ENCODE assay signal across 35 cellular contexts in genomic region chrX:113545040-113545439, GRCh38.
"Had no signal": no experiment of that assay in that cellular context is flagged by ENCODE, and none has a peak within 500 bp of the region (broad histone marks: within the 10 kb centered on the region; RNA-seq: fewer than 3 reads in every experiment).

No MANE protein-coding gene starts in this region.

- H3K4me3 ChIP-seq: coronary artery, dorsolateral prefrontal cortex, esophagus muscularis mucosa, gastrocnemius medialis, heart left ventricle had no signal

- H3K36me3 ChIP-seq: brain microvascular endothelial cell, esophagus muscularis mucosa, gastrocnemius medialis, heart left ventricle, WERI-Rb-1 had no signal

- H3K36me3 Mint-ChIP-seq: activated CD4-positive, alpha-beta memory T cell treated with anti-CD3 and anti-CD28 coated beads for 36 hours; activated CD8-positive, alpha-beta memory T cell treated with anti-CD3 and anti-CD28 coated beads, Interleukin-2, amount 10 ng/mL, durations not matched to agents 7 days and 5 days; activated naive CD4-positive, alpha-beta T cell treated with anti-CD3 and anti-CD28 coated beads, Interleukin-2, amount 10 ng/mL, durations not matched to agents 7 days and 5 days; activated naive CD4-positive, alpha-beta T cell treated with anti-CD3 and anti-CD28 coated beads, Interleukin-2, amount 50 U/mL, for 72 hours; activated naive CD8-positive, alpha-beta T cell treated with anti-CD3 and anti-CD28 coated beads, Interleukin-2, amount 10 ng/mL, durations not matched to agents 7 days and 5 days had no signal

- H3K27ac ChIP-seq: brain microvascular endothelial cell, coronary artery, dorsolateral prefrontal cortex, esophagus muscularis mucosa, gastrocnemius medialis, heart left ventricle, WERI-Rb-1 had no signal

- H3K4me3 Mint-ChIP-seq: activated B cell treated with CpG ODN at 0.5 μM for 24 hours; activated CD4-positive, alpha-beta memory T cell treated with anti-CD3 and anti-CD28 coated beads for 36 hours; activated CD8-positive, alpha-beta memory T cell treated with anti-CD3 and anti-CD28 coated beads, Interleukin-2, amount 10 ng/mL, durations not matched to agents 7 days and 5 days; activated CD8-positive, alpha-beta T cell treated with anti-CD3 and anti-CD28 coated beads, Interleukin-2, amount 10 ng/mL, durations not matched to agents 7 days and 5 days; activated naive CD4-positive, alpha-beta T cell treated with anti-CD3 and anti-CD28 coated beads, Interleukin-2, amount 10 ng/mL, durations not matched to agents 7 days and 5 days; activated naive CD8-positive, alpha-beta T cell treated with anti-CD3 and anti-CD28 coated beads, Interleukin-2, amount 10 ng/mL, durations not matched to agents 7 days and 5 days; activated T-helper 1 cell treated with anti-CD3 and anti-CD28 coated beads, Interleukin-12 subunit alpha, Interleukin-12 subunit beta, Interleukin-2, Interleukin-4 antibody, amounts not matched to agents 30 ng/mL and 10 ng/mL and 1 ng/mL, durations not matched to agents 14 hours and 24 hours and 36 hours; central memory CD8-positive, alpha-beta T cell; dendritic cell treated with granulocyte-macrophage colony-stimulating factor and Interleukin-4, amounts not matched to agents 40 ng/mL and 50 ng/mL, for 4 days; endodermal cell; T-helper 17 cell; T-helper 2 cell treated with Interferon-gamma antibody and Interleukin-4, amounts not matched to agents 5 μg/mL and 100 μg/mL, for 36 hours had no signal

- H3K4me1 ChIP-seq: esophagus muscularis mucosa, gastrocnemius medialis, heart left ventricle had no signal

- H3K9me3 Mint-ChIP-seq: activated B cell treated with CpG ODN at 0.5 μM for 24 hours; activated naive CD4-positive, alpha-beta T cell treated with anti-CD3 and anti-CD28 coated beads, Interleukin-2, amount 50 U/mL, for 72 hours; activated naive CD8-positive, alpha-beta T cell treated with anti-CD3 and anti-CD28 coated beads, Interleukin-2, amount 10 ng/mL, durations not matched to agents 7 days and 5 days; activated T-helper 2 cell treated with anti-CD3 and anti-CD28 coated beads, Interferon-gamma antibody, Interleukin-2, Interleukin-4, amounts not matched to agents 10 μg/mL and 5 μg/mL and 100 μg/mL, durations not matched to agents 14 hours and 24 hours and 36 hours; central memory CD8-positive, alpha-beta T cell; endodermal cell had no signal

- H3K4me1 Mint-ChIP-seq: activated B cell treated with CpG ODN at 0.5 μM for 24 hours; activated CD8-positive, alpha-beta memory T cell treated with anti-CD3 and anti-CD28 coated beads, Interleukin-2, amount 10 ng/mL, durations not matched to agents 7 days and 5 days; activated naive CD4-positive, alpha-beta T cell treated with anti-CD3 and anti-CD28 coated beads, Interleukin-2, amount 10 ng/mL, durations not matched to agents 7 days and 5 days; activated naive CD8-positive, alpha-beta T cell treated with anti-CD3 and anti-CD28 coated beads, Interleukin-2, amount 10 ng/mL, durations not matched to agents 7 days and 5 days; central memory CD8-positive, alpha-beta T cell; T-helper 17 cell had no signal

- H3K27me3 ChIP-seq: brain microvascular endothelial cell, esophagus muscularis mucosa, gastrocnemius medialis, heart left ventricle had no signal

- DNase-seq: activated B cell treated with CpG ODN at 0.5 μM for 24 hours; activated CD4-positive, alpha-beta memory T cell treated with anti-CD3 and anti-CD28 coated beads for 36 hours; activated CD4-positive, alpha-beta T cell treated with anti-CD3 and anti-CD28 coated beads for 48 hours; activated CD8-positive, alpha-beta memory T cell treated with anti-CD3 and anti-CD28 coated beads, Interleukin-2, amount 10 ng/mL, durations not matched to agents 7 days and 5 days; activated CD8-positive, alpha-beta memory T cell treated with anti-CD3 and anti-CD28 coated beads, Interleukin-2, amount 50 U/mL, for 4 hours; activated CD8-positive, alpha-beta T cell treated with anti-CD3 and anti-CD28 coated beads, Interleukin-2, amount 10 ng/mL, durations not matched to agents 7 days and 5 days; activated effector memory CD4-positive, alpha-beta T cell treated with anti-CD3 and anti-CD28 coated beads, Interleukin-2, amount 50 U/mL, for 16 hours; activated naive CD4-positive, alpha-beta T cell; activated naive CD4-positive, alpha-beta T cell treated with anti-CD3 and anti-CD28 coated beads, Interleukin-2, amount 10 ng/mL, durations not matched to agents 7 days and 5 days; activated naive CD8-positive, alpha-beta T cell treated with anti-CD3 and anti-CD28 coated beads, Interleukin-2, amount 10 ng/mL, durations not matched to agents 7 days and 5 days; activated T-cell treated with anti-CD3 and anti-CD28 coated beads, Interleukin-2, amount 50 U/mL, for 1 hour; activated T-cell treated with anti-CD3 and anti-CD28 coated beads, Interleukin-2, amount 50 U/mL, for 48 hours; anterior cingulate cortex; brain microvascular endothelial cell; dorsolateral prefrontal cortex; effector memory CD4-positive, alpha-beta T cell; endodermal cell; erythroblast; foreskin fibroblast; gastrocnemius medialis; glutamatergic neuron; heart left ventricle; T-helper 1 cell; T-helper 17 cell; T1000; WERI-Rb-1 had no signal

- H3K27ac Mint-ChIP-seq: activated B cell treated with CpG ODN at 0.5 μM for 24 hours; activated CD4-positive, alpha-beta memory T cell treated with anti-CD3 and anti-CD28 coated beads for 36 hours; activated CD8-positive, alpha-beta memory T cell treated with anti-CD3 and anti-CD28 coated beads, Interleukin-2, amount 10 ng/mL, durations not matched to agents 7 days and 5 days; activated CD8-positive, alpha-beta T cell treated with anti-CD3 and anti-CD28 coated beads, Interleukin-2, amount 10 ng/mL, durations not matched to agents 7 days and 5 days; activated naive CD4-positive, alpha-beta T cell treated with anti-CD3 and anti-CD28 coated beads, Interleukin-2, amount 10 ng/mL, durations not matched to agents 7 days and 5 days; activated naive CD4-positive, alpha-beta T cell treated with anti-CD3 and anti-CD28 coated beads, Interleukin-2, amount 50 U/mL, for 72 hours; activated naive CD8-positive, alpha-beta T cell treated with anti-CD3 and anti-CD28 coated beads, Interleukin-2, amount 10 ng/mL, durations not matched to agents 7 days and 5 days; activated T-helper 1 cell treated with anti-CD3 and anti-CD28 coated beads, Interleukin-12 subunit alpha, Interleukin-12 subunit beta, Interleukin-2, Interleukin-4 antibody, amounts not matched to agents 30 ng/mL and 10 ng/mL and 1 ng/mL, durations not matched to agents 14 hours and 24 hours and 36 hours; activated T-helper 2 cell treated with anti-CD3 and anti-CD28 coated beads, Interferon-gamma antibody, Interleukin-2, Interleukin-4, amounts not matched to agents 10 μg/mL and 5 μg/mL and 100 μg/mL, durations not matched to agents 14 hours and 24 hours and 36 hours; dendritic cell treated with granulocyte-macrophage colony-stimulating factor and Interleukin-4, amounts not matched to agents 40 ng/mL and 50 ng/mL, for 4 days; endodermal cell; T-helper 17 cell; T-helper 2 cell treated with Interferon-gamma antibody and Interleukin-4, amounts not matched to agents 5 μg/mL and 100 μg/mL, for 36 hours had no signal

- H3K27me3 Mint-ChIP-seq: activated B cell treated with CpG ODN at 0.5 μM for 24 hours; activated CD4-positive, alpha-beta memory T cell treated with anti-CD3 and anti-CD28 coated beads for 36 hours; activated CD8-positive, alpha-beta memory T cell treated with anti-CD3 and anti-CD28 coated beads, Interleukin-2, amount 10 ng/mL, durations not matched to agents 7 days and 5 days; activated naive CD4-positive, alpha-beta T cell treated with anti-CD3 and anti-CD28 coated beads, Interleukin-2, amount 10 ng/mL, durations not matched to agents 7 days and 5 days; activated naive CD8-positive, alpha-beta T cell treated with anti-CD3 and anti-CD28 coated beads, Interleukin-2, amount 10 ng/mL, durations not matched to agents 7 days and 5 days; central memory CD8-positive, alpha-beta T cell; dendritic cell treated with granulocyte-macrophage colony-stimulating factor and Interleukin-4, amounts not matched to agents 40 ng/mL and 50 ng/mL, for 4 days; T-helper 17 cell had no signal

- H3K9me3 ChIP-seq: esophagus muscularis mucosa, gastrocnemius medialis, heart left ventricle had no signal

- ATAC-seq: activated CD4-positive, CD25-positive, alpha-beta regulatory T cell treated with anti-CD3 and anti-CD28 coated beads, Interleukin-2, amount 50 U/mL, for 24 hours; activated CD8-positive, alpha-beta memory T cell treated with anti-CD3 and anti-CD28 coated beads, Interleukin-2, amount 10 ng/mL, durations not matched to agents 7 days and 5 days; activated CD8-positive, alpha-beta T cell treated with anti-CD3 and anti-CD28 coated beads, Interleukin-2, amount 10 ng/mL, durations not matched to agents 7 days and 5 days; activated naive CD4-positive, alpha-beta T cell treated with anti-CD3 and anti-CD28 coated beads, Interleukin-2, amount 50 U/mL, for 72 hours; gastrocnemius medialis; heart left ventricle; T-helper 17 cell had no signal
